8 cellular contexts compared by ENCODE assay signal in genomic region chr5:35857004-35857345, GRCh38. TPM values are rescaled to one million over a fixed set of nuclear protein-coding genes. Genes with fewer than 3 reads are reported as not detected.
DNase-seq lines count a peak whose midpoint lies in the region; ATAC-seq and TF ChIP-seq lines count a peak whose summit lies in the region.
"Had no signal": no experiment of that assay in that cellular context is flagged by ENCODE, and none has a peak within 500 bp of the region (broad histone marks: within the 10 kb centered on the region; RNA-seq: fewer than 3 reads in every experiment).

No MANE protein-coding gene starts in this region.

- H3K36me3 ChIP-seq in IMR-90 (ENCODE audit: control insufficient read depth, insufficient read depth, low read length) (peaks cover 4% of the 10 kb centered on the region; the same call in 1 of the 2 replicates), skeletal muscle satellite cell (ENCODE audit: insufficient read depth, low read length) (peaks cover 3% of the 10 kb centered on the region)

- H4K5ac ChIP-seq in IMR-90 (ENCODE audit: low read depth, low read length) = peak overlapping the region; percentile 22; the same call in 1 of the 2 replicates

- peak overlapping the region; percentile 71 for H2BK120ac ChIP-seq in IMR-90 (ENCODE audit: low read depth, low read length)

- no peak overlapping the region for H3K4me3 Mint-ChIP-seq in chondrocyte (ENCODE audit: unreplicated experiment)
- H3K4me3 Mint-ChIP-seq: nephron progenitor cell had no signal

- H3K27me3 ChIP-seq in IMR-90 (ENCODE audit: control insufficient read depth, insufficient read depth, low read length) = no peaks in the 10 kb centered on the region
- no peaks in the 10 kb centered on the region for H3K27me3 ChIP-seq in skeletal muscle satellite cell (ENCODE audit: control insufficient read depth, insufficient read depth, low read length)

- peaks cover 6% of the 10 kb centered on the region; the same call in 1 of the 2 replicates for H3K9me1 ChIP-seq in IMR-90 (ENCODE audit: insufficient read depth, low read length)

- intact Hi-C loops in IMR-90 (cut with micrococcal nuclease) = loop anchor here (2.0 to 5.0 kb wide), 2 partner anchors 205 to 240 kb away; partner anchors contain the start of gene SPEF2

- H3K36me3 Mint-ChIP-seq in chondrocyte (ENCODE audit: low read depth) = no peaks in the 10 kb centered on the region

- H3K27me3 Mint-ChIP-seq in chondrocyte (ENCODE audit: low read depth) = no peaks in the 10 kb centered on the region

- H3K56ac ChIP-seq in IMR-90 (ENCODE audit: extremely low read depth, insufficient read depth, low read length) = peak overlapping the region; percentile 90

- H3K4me1 ChIP-seq in IMR-90 (ENCODE audit: control insufficient read depth, insufficient read depth, low read length) (peaks cover 12% of the 10 kb centered on the region), skeletal muscle satellite cell (ENCODE audit: control insufficient read depth, insufficient read depth, low read length) (peaks cover 85% of the 10 kb centered on the region)

- peak overlapping the region; percentile 96; the same call in 1 of the 2 replicates for H3K9ac ChIP-seq in IMR-90 (ENCODE audit: low read depth, low read length)
- peak overlapping the region; percentile 47 for H3K9ac ChIP-seq in skeletal muscle satellite cell (ENCODE audit: low read depth, low read length)

- H3K27ac Mint-ChIP-seq in chondrocyte (ENCODE audit: unreplicated experiment) = peak overlapping the region; percentile 81
- H3K27ac Mint-ChIP-seq: nephron progenitor cell had no signal

- H3K4me2 ChIP-seq in IMR-90 (ENCODE audit: low read depth, low read length) = peak overlapping the region; percentile 83
- H3K4me2 ChIP-seq in skeletal muscle satellite cell (ENCODE audit: low read length) = peak overlapping the region; percentile 73

- H3K4me3 ChIP-seq in GM12865 (ENCODE audit: low read depth, low read length) (peak overlapping the region; percentile 27; the same call in 1 of the 2 replicates), IMR-90 (ENCODE audit: insufficient read depth, low read depth, low read length) (peak overlapping the region; percentile 52; the same call in 1 of the 2 replicates), skeletal muscle satellite cell (ENCODE audit: low read length) (peak overlapping the region; percentile 51)

- H3K79me1 ChIP-seq in IMR-90 (ENCODE audit: low read depth in 1 of 2, low read length in 2 of 2) = peaks cover 4 to 21% of the 10 kb centered on the region in 2 experiments

- peak overlapping the region; percentile 67; the same call in 1 of the 2 replicates for H3K4ac ChIP-seq in IMR-90 (ENCODE audit: low read depth, low read length)

- dilution Hi-C loops in IMR-90 (cut with HindIII; ENCODE audit: low sequenced_read_pairs, unreplicated experiment) = no loop called here

- DNase-seq in GM12865 (ENCODE audit: low read depth) (no peak), IMR-90 (no peak), chondrocyte (ENCODE audit: low spot score) (no peak), mesenteric fat pad (ENCODE audit: low spot score) (no peak), NCI-H1105 (lab: John Stamatoyannopoulos, UW) (no peak), dedifferentiated amniotic fluid mesenchymal stem cell (ENCODE audit: extremely low spot score) (no peak)
- DNase-seq: nephron progenitor cell had no signal

- peak overlapping the region; percentile 49 for H2BK15ac ChIP-seq in IMR-90 (ENCODE audit: low read depth, low read length)

- peak overlapping the region; percentile 74 for H2BK20ac ChIP-seq in IMR-90 (ENCODE audit: low read depth, low read length)

- H2AK5ac ChIP-seq in IMR-90 (ENCODE audit: low read depth, low read length) = peak overlapping the region; percentile 31

- peak overlapping the region; percentile 83 for H3K27ac ChIP-seq in IMR-90 (ENCODE audit: insufficient read depth, low read length)

- TF ChIP-seq CTCF in GM12865 (IDR thresholded peaks at IDR 0.05; ENCODE audit: insufficient read depth, low read depth, low read length, missing control alignments) (no peak), IMR-90 (conservative IDR thresholded peaks at IDR 0.05; ENCODE audit: low read depth, low read length) (no peak), chondrocyte (IDR thresholded peaks at IDR 0.05) (no peak)

- TSS peak; percentile 83 for BruUV-seq in IMR-90 (replicated peaks; lab: Mats Ljungman, UMichigan)

- peaks cover 66% of the 10 kb centered on the region for H3K4me1 Mint-ChIP-seq in chondrocyte (ENCODE audit: low read depth)
- H3K4me1 Mint-ChIP-seq: nephron progenitor cell had no signal

- peaks cover 3% of the 10 kb centered on the region for H3K9me3 Mint-ChIP-seq in chondrocyte (ENCODE audit: low read depth)
- H3K9me3 Mint-ChIP-seq: nephron progenitor cell had no signal

- H2BK5ac ChIP-seq in IMR-90 (ENCODE audit: low read depth, low read length, poor library complexity, severe bottlenecking) = peak overlapping the region; percentile 99

- H4K20me1 ChIP-seq in IMR-90 (ENCODE audit: insufficient read depth, low read length) = no peaks in the 10 kb centered on the region

- peak overlapping the region; percentile 85 for H3K14ac ChIP-seq in IMR-90 (replicated peaks; ENCODE audit: low read depth, low read length)

- ATAC-seq in IMR-90 (ENCODE audit: low read depth) = peak; percentile 4

- no peak overlapping the region for H2AK9ac ChIP-seq in IMR-90 (replicated peaks; ENCODE audit: low read depth, low read length, poor library complexity)

- POLR2A ChIA-PET in IMR-90 (lab: Charles Lee; ENCODE audit: unreplicated experiment) = no interaction called here

- H3K18ac ChIP-seq in IMR-90 (ENCODE audit: low read depth, low read length) = peak overlapping the region; percentile 93

- TF ChIP-seq RAD21 in IMR-90 (IDR thresholded peaks at IDR 0.05; ENCODE audit: low read length) = no peak

- peak overlapping the region; percentile 78 to 92 for H4K8ac ChIP-seq in IMR-90 (ENCODE audit: low read depth in 2 of 2, low read length in 2 of 2)

- H3K23ac ChIP-seq in IMR-90 (ENCODE audit: low read depth, low read length) = peak overlapping the region; percentile 89; the same call in 1 of the 2 replicates

- in situ Hi-C loops in IMR-90 (cut with MboI; ENCODE audit: low sequenced_read_pairs) = no loop called here

- H4K91ac ChIP-seq in IMR-90 (ENCODE audit: insufficient read depth, low read depth, low read length) = peak overlapping the region; percentile 54

- CTCF ChIA-PET in IMR-90 (lab: Yijun Ruan, JAX) = interaction anchor here (3.8 kb wide), 1 partner anchor 69 kb away, joined by 12 read pairs; no protein-coding TSS in a partner anchor

- H2AFZ ChIP-seq in IMR-90 (replicated peaks; ENCODE audit: low read length, poor library complexity) = no peak overlapping the region

- no CpG with 5 or more reads among the region's 1 CpG for WGBS in IMR-90 (ENCODE audit: extremely low coverage in 2 of 2, insufficient read length in 1 of 2), 2 experiments

- no peak for TF ChIP-seq POLR2A in IMR-90 (IDR thresholded peaks at IDR 0.05; ENCODE audit: low read depth, low read length)

- H3K9me3 ChIP-seq in IMR-90 (ENCODE audit: control insufficient read depth, insufficient read depth, low read length) (no peaks in the 10 kb centered on the region), skeletal muscle satellite cell (replicated peaks; ENCODE audit: low read length) (no peaks in the 10 kb centered on the region)

TF ChIP-seq in IMR-90, 13 proteins besides CTCF, POLR2A, EP300 and RAD21:
- TF ChIP-seq SMC3 (IDR thresholded peaks at IDR 0.05; ENCODE audit: low read depth, low read length) (no peak), RCOR1 (IDR thresholded peaks at IDR 0.05; ENCODE audit: insufficient replicate concordance, low read length) (no peak), BHLHE40 (IDR thresholded peaks at IDR 0.05; ENCODE audit: low read depth, low read length) (no peak), MXI1 (IDR thresholded peaks at IDR 0.05; ENCODE audit: borderline replicate concordance, low read depth, low read length) (no peak), RFX5 (IDR thresholded peaks at IDR 0.05; ENCODE audit: low read depth, low read length) (no peak), FOS (IDR thresholded peaks at IDR 0.05; ENCODE audit: low read depth, low read length) (no peak), USF2 (IDR thresholded peaks at IDR 0.05; ENCODE audit: low read depth, low read length) (no peak), MAFK (IDR thresholded peaks at IDR 0.05; ENCODE audit: low read depth, low read length) (no peak), CEBPB (IDR thresholded peaks at IDR 0.05; ENCODE audit: low read depth, low read length) (no peak), NFE2L2 (IDR thresholded peaks at IDR 0.05; ENCODE audit: low read depth, low read length) (no peak)
- TF ChIP-seq, protein P1, sequence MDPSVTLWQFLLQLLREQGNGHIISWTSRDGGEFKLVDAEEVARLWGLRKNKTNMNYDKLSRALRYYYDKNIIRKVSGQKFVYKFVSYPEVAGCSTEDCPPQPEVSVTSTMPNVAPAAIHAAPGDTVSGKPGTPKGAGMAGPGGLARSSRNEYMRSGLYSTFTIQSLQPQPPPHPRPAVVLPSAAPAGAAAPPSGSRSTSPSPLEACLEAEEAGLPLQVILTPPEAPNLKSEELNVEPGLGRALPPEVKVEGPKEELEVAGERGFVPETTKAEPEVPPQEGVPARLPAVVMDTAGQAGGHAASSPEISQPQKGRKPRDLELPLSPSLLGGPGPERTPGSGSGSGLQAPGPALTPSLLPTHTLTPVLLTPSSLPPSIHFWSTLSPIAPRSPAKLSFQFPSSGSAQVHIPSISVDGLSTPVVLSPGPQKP (IDR thresholded peaks at IDR 0.05; ENCODE audit: borderline replicate concordance, low read depth, low read length) = no peak

RNA-seq across cellular contexts. Expression of gene IL7R, which starts 0.3 kb away (rescaled TPM):
- total RNA-seq in IMR-90 (2012; rRNA removed) = 56.9 and 71.7 TPM in 2 replicates
- polyA plus RNA-seq in IMR-90 (2012; rRNA removed) = 39.0 and 40.7 TPM in 2 replicates
- polyA plus RNA-seq in IMR-90 (2012; cell fraction: cytosol; rRNA removed) = 12.9 and 32.4 TPM in 2 replicates
- 7.9 and 30.3 TPM in 2 replicates for polyA plus RNA-seq in IMR-90 (2012; cell fraction: nucleus; rRNA removed; ENCODE audit: low replicate concordance)
- 0.36 to 0.56 TPM (median 0.50 TPM) in 3 replicates for total RNA-seq in chondrocyte
- total RNA-seq in skeletal muscle satellite cell (2012; rRNA removed) = 5.6 and 7.9 TPM in 2 replicates
- 5.2 TPM for total RNA-seq in mesenteric fat pad
